8 cellular contexts compared by ENCODE assay signal in genomic region chr21:44510508-44511218, GRCh38. TPM values are rescaled to one million over a fixed set of nuclear protein-coding genes. Genes with fewer than 3 reads are reported as not detected.
DNase-seq lines count a peak whose midpoint lies in the region; ATAC-seq and TF ChIP-seq lines count a peak whose summit lies in the region.

No MANE protein-coding gene starts in this region.

- H3K4me1 Mint-ChIP-seq in activated CD4-positive, alpha-beta T cell treated with anti-CD3 and anti-CD28 coated beads for 36 hours = no peaks in the 10 kb centered on the region

- peak; percentile 94 for ATAC-seq in activated CD4-positive, alpha-beta T cell treated with anti-CD3 and anti-CD28 coated beads for 36 hours
- ATAC-seq in left lung = peak; percentile 86
- ATAC-seq in HG02759 (IDR thresholded peaks at IDR 0.05; ENCODE audit: unreplicated experiment) = no peak

- DNase-seq in NCI-H1436 (lab: John Stamatoyannopoulos, UW) = peak; percentile 76
- DNase-seq in NCI-H1436 treated with DMSO at 0.1 percent for 48 hours (lab: John Stamatoyannopoulos, UW) = no peak
- peak; percentile 67 for DNase-seq in NCI-H2171 treated with DMSO at 0.1 percent for 48 hours (lab: John Stamatoyannopoulos, UW)
- DNase-seq in activated CD4-positive, alpha-beta T cell treated with anti-CD3 and anti-CD28 coated beads for 36 hours = peak; percentile 89
- DNase-seq in cerebellar cortex (ENCODE audit: low spot score) = peak; percentile 36
- DNase-seq in left lung = peak; percentile 50 to 91
- peak; percentile 60 for DNase-seq in stimulated activated CD8-positive, alpha-beta memory T cell treated with anti-CD3 and anti-CD28 coated beads, Interleukin-12 subunit alpha, Interleukin-12 subunit beta, amount 100 ng/mL, for 4 hours (ENCODE audit: low read depth)

- CTCF ChIA-PET in activated CD4-positive, alpha-beta T cell treated with anti-CD3 and anti-CD28 coated beads for 36 hours (lab: Charles Lee) = interaction anchor here (0.6 to 4.0 kb wide), 15 partner anchors 17 to 430 kb away, joined by 3 to 26 read pairs (median 3); no protein-coding TSS in a partner anchor

- H3K36me3 Mint-ChIP-seq in activated CD4-positive, alpha-beta T cell treated with anti-CD3 and anti-CD28 coated beads for 36 hours (ENCODE audit: low read depth) = no peaks in the 10 kb centered on the region

- H3K27me3 ChIP-seq in left lung = peaks cover 0 to 67% of the 10 kb centered on the region in 2 donors

- no peaks in the 10 kb centered on the region for H3K36me3 ChIP-seq in left lung

- H3K4me3 Mint-ChIP-seq in activated CD4-positive, alpha-beta T cell treated with anti-CD3 and anti-CD28 coated beads for 36 hours = no peak overlapping the region

- POLR2A ChIA-PET in activated CD4-positive, alpha-beta T cell treated with anti-CD3 and anti-CD28 coated beads for 36 hours (lab: Charles Lee) = no interaction called here

- H3K27ac Mint-ChIP-seq in activated CD4-positive, alpha-beta T cell treated with anti-CD3 and anti-CD28 coated beads for 36 hours = no peak overlapping the region

- TF ChIP-seq CTCF in left lung (IDR thresholded peaks at IDR 0.05) = peak; percentile 56 to 75

- no peaks in the 10 kb centered on the region for H3K9me3 ChIP-seq in left lung

- intact Hi-C loops in activated CD4-positive, alpha-beta T cell treated with anti-CD3 and anti-CD28 coated beads for 36 hours (cut with DNase I, micrococcal nuclease) = loop anchor here (1.0 to 10.0 kb wide), 6 partner anchors 232 to 422 kb away; partner anchors contain the start of gene PTTG1IP (in 1 of the 2)
- intact Hi-C loops in left lung (cut with DNase I) = no loop called here

- no peaks in the 10 kb centered on the region for H3K27me3 Mint-ChIP-seq in activated CD4-positive, alpha-beta T cell treated with anti-CD3 and anti-CD28 coated beads for 36 hours

- no peaks in the 10 kb centered on the region for H3K9me3 Mint-ChIP-seq in activated CD4-positive, alpha-beta T cell treated with anti-CD3 and anti-CD28 coated beads for 36 hours (ENCODE audit: low read depth)

- H3K4me3 ChIP-seq in left lung = no peak overlapping the region

- H3K27ac ChIP-seq in left lung = no peak overlapping the region

- peaks cover 0 to 8% of the 10 kb centered on the region in 2 donors for H3K4me1 ChIP-seq in left lung

RNA-seq across cellular contexts. Expression of gene KRTAP10-1, which starts 29.3 kb away (rescaled TPM):
- total RNA-seq in activated CD4-positive, alpha-beta T cell treated with anti-CD3 and anti-CD28 coated beads for 36 hours = not detected
- not detected for total RNA-seq in left lung

RNA-seq across cellular contexts. Expression of gene KRTAP10-2, which starts 40.6 kb away (rescaled TPM):
- total RNA-seq in activated CD4-positive, alpha-beta T cell treated with anti-CD3 and anti-CD28 coated beads for 36 hours = not detected
- total RNA-seq in left lung = under 1 TPM in 1 of 2 donors, not detected in 1; 0.24 TPM

RNA-seq across cellular contexts. Expression of gene KRTAP10-3, which starts 47.9 kb away (rescaled TPM):
- total RNA-seq in activated CD4-positive, alpha-beta T cell treated with anti-CD3 and anti-CD28 coated beads for 36 hours = not detected
- not detected for total RNA-seq in left lung

RNA-seq across cellular contexts. Expression of gene LRRC3, which starts 55.4 kb away (rescaled TPM):
- total RNA-seq in activated CD4-positive, alpha-beta T cell treated with anti-CD3 and anti-CD28 coated beads for 36 hours = 1 to 10 TPM; 2.7 to 2.9 TPM
- total RNA-seq in left lung = 1 to 10 TPM; 2.4 to 5.7 TPM

Comparison
In these comparisons a context has a peak if more than half of its experiments do, and no peak if none do; other contexts are left out.
1. intact Hi-C loops: an anchor here in activated CD4-positive, alpha-beta T cell treated with anti-CD3 and anti-CD28 coated beads for 36 hours (1.0 to 10.0 kb wide); none called in left lung.